9 cellular contexts compared by ENCODE assay signal in the genomic region with DNA sequence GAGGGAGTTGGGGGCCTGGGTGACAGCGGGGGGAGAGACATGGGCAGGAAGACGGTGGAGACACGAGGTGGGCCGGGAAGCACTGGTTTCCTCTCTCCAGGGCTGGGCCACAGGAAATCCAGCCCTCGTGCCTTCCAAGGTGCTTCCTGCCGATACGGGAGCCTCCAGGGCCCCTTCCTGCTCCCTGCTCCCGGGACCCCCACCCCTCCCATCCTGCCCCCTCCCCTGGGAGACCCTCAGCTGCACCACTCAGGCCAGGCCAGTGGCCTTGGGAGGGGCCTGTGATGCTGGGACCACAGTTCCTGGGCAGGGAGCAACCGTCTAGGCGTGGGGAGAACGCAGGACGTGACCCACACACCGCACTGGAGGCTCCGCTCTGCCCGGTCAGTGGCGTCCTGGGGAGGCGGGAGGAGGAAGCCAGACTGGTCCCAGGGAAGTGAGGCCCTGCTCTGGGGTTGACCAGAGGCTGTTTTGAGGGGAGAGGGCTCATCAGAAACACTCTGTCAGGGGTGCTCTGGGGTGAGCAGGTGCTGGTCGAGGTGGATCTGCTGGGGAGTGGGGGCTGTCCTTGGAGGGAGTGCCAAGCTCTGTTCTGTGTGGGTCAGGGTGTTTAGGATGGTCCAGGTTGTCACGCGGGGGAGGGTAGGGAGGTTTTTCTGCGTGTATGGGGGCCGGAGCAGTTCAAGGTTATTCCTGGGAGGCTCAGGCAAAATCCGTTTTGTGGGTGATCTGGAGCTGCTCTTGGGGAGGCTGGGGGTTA. TPM values are rescaled to one million over a fixed set of nuclear protein-coding genes. Genes with fewer than 3 reads are reported as not detected.
DNase-seq lines count a peak whose midpoint lies in the region; ATAC-seq and TF ChIP-seq lines count a peak whose summit lies in the region.
"Had no signal": no experiment of that assay in that cellular context is flagged by ENCODE, and none has a peak within 500 bp of the region (broad histone marks: within the 10 kb centered on the region; RNA-seq: fewer than 3 reads in every experiment).

Gene SHANK3, plus strand, starts transcription at position 353 of the 760 bp plus-strand sequence.

- H3K27me3 ChIP-seq in iPS DF 6.9 (ENCODE audit: control insufficient read depth, insufficient read depth, low read length) (peaks cover 3% of the 10 kb centered on the region; the same call in 1 of the 2 replicates), gastrocnemius medialis (peaks cover 21 to 49% (median 29%) of the 10 kb centered on the region in 3 donors)

- H3K9me3 ChIP-seq in iPS DF 6.9 (ENCODE audit: control insufficient read depth, insufficient read depth, low read length), result no peaks in the 10 kb centered on the region
- H3K9me3 ChIP-seq in gastrocnemius medialis, result no peaks in the 10 kb centered on the region

- peak; percentile 31 to 65 for TF ChIP-seq POLR2A in gastrocnemius medialis (IDR thresholded peaks at IDR 0.05)

- no peak within 1 kb of the TSS for H3K27ac Mint-ChIP-seq in activated naive CD8-positive, alpha-beta T cell treated with anti-CD3 and anti-CD28 coated beads for 36 hours

- H3K4me3 ChIP-seq in iPS DF 6.9 (ENCODE audit: low read length) (peak within 1 kb of the TSS; percentile 48; the same call in 1 of the 2 replicates), gastrocnemius medialis (peak within 1 kb of the TSS; percentile 52 to 55 (median 54))

- no peaks in the 10 kb centered on the region for H3K36me3 Mint-ChIP-seq in activated naive CD8-positive, alpha-beta T cell treated with anti-CD3 and anti-CD28 coated beads for 36 hours

- H3K4me3 Mint-ChIP-seq in activated naive CD8-positive, alpha-beta T cell treated with anti-CD3 and anti-CD28 coated beads for 36 hours, result peak within 1 kb of the TSS; percentile 27

- ATAC-seq in gastrocnemius medialis, result peak; percentile 64
- ATAC-seq in HG03378 (IDR thresholded peaks at IDR 0.05; ENCODE audit: unreplicated experiment), result no peak
- ATAC-seq in left colon, result no peak
- no peak for ATAC-seq in GM18498 (IDR thresholded peaks at IDR 0.05; ENCODE audit: unreplicated experiment)

- H3K9me3 Mint-ChIP-seq in activated naive CD8-positive, alpha-beta T cell treated with anti-CD3 and anti-CD28 coated beads for 36 hours, result no peaks in the 10 kb centered on the region

- H3K27ac ChIP-seq in iPS DF 6.9 (ENCODE audit: low read length) (no peak within 1 kb of the TSS), gastrocnemius medialis (peak within 1 kb of the TSS; percentile 40 to 81 (median 76))

- in situ Hi-C loops in gastrocnemius medialis (cut with MboI; ENCODE audit: low sequenced_read_pairs in 4 of 4), result no loop called here

- intact Hi-C loops in gastrocnemius medialis (cut with DNase I; ENCODE audit: low total_unique reads), result no loop called here
- intact Hi-C loops in left colon (cut with DNase I, micrococcal nuclease), result no loop called here

- CTCF ChIA-PET in GM10248 (lab: Yijun Ruan, JAX), result interaction anchor here (1.0 kb wide), 1 partner anchor 52 kb away, joined by 3 read pairs; no protein-coding TSS in a partner anchor

- POLR2A ChIA-PET in GM10248 (lab: Yijun Ruan, JAX), result no interaction called here

- H3K36me3 ChIP-seq in iPS DF 6.9 (ENCODE audit: control insufficient read depth, insufficient read depth, low read length) (no peaks in the 10 kb centered on the region), gastrocnemius medialis (no peaks in the 10 kb centered on the region)

- TF ChIP-seq CTCF in GM10248 (IDR thresholded peaks at IDR 0.05; ENCODE audit: control extremely low read depth, extremely low read depth, low read depth, missing control alignments), result no peak
- no peak for TF ChIP-seq CTCF in gastrocnemius medialis (IDR thresholded peaks at IDR 0.05 in 4 of 5, conservative IDR thresholded peaks at IDR 0.05 in 1 of 5)

- peaks cover 31% of the 10 kb centered on the region for H3K27me3 Mint-ChIP-seq in activated naive CD8-positive, alpha-beta T cell treated with anti-CD3 and anti-CD28 coated beads for 36 hours

- peaks cover 6% of the 10 kb centered on the region for H3K4me1 Mint-ChIP-seq in activated naive CD8-positive, alpha-beta T cell treated with anti-CD3 and anti-CD28 coated beads for 36 hours

- DNase-seq in GM10248 (ENCODE audit: extremely low spot score) (peak; percentile 43), iPS DF 6.9 (ENCODE audit: low read depth, low spot score) (no peak), gastrocnemius medialis (peak; percentile 19 to 21), left colon (no peak), epidermal melanocyte (ENCODE audit: insufficient read length, low spot score) (no peak)
- no peak for DNase-seq in activated naive CD8-positive, alpha-beta T cell treated with anti-CD3 and anti-CD28 coated beads for 36 hours
- DNase-seq: NCI-H2081 treated with DMSO at 0.1 percent for 48 hours had no signal

- no CpG with 5 or more reads among the region's 23 CpGs for WGBS in iPS DF 6.9 (ENCODE audit: insufficient coverage, insufficient read length)

- peaks cover 8% of the 10 kb centered on the region for H3K4me1 ChIP-seq in iPS DF 6.9 (ENCODE audit: control insufficient read depth, insufficient read depth, low read length)
- peaks cover 0 to 4% of the 10 kb centered on the region in 2 donors for H3K4me1 ChIP-seq in gastrocnemius medialis

RNA-seq across cellular contexts. Expression of gene SHANK3, which starts in this region (rescaled TPM):
- under 1 TPM; 0.27 to 0.30 TPM for total RNA-seq in activated naive CD8-positive, alpha-beta T cell treated with anti-CD3 and anti-CD28 coated beads for 36 hours
- total RNA-seq in gastrocnemius medialis (1 to 10 TPM; 3.8 to 9.8 (median 5.1) TPM), left colon (1 to 10 TPM; 4.4 to 4.8 TPM)

Comparison
In these comparisons a context has a peak if more than half of its experiments do, and no peak if none do; other contexts are left out.
1. DNase-seq: peak in GM10248 (single experiment) and gastrocnemius medialis (2 of 2); none in activated naive CD8-positive, alpha-beta T cell treated with anti-CD3 and anti-CD28 coated beads for 36 hours (single experiment), iPS DF 6.9 (single experiment), left colon (0 of 2) and epidermal melanocyte (single experiment).
2. ATAC-seq: peak in gastrocnemius medialis (2 of 2); none in HG03378 (single experiment), left colon (single experiment) and GM18498 (single experiment).